Comparison of ENCODE assay signal across 8 cellular contexts in genomic region chr12:6603095-6603567, GRCh38. TPM values are rescaled to one million over a fixed set of nuclear protein-coding genes. Genes with fewer than 3 reads are reported as not detected.
DNase-seq lines count a peak whose midpoint lies in the region; TF ChIP-seq lines count a peak whose summit lies in the region.

No MANE protein-coding gene starts in this region.

- peaks cover 41% of the 10 kb centered on the region for H3K4me1 ChIP-seq in osteoblast (ENCODE audit: insufficient read depth, low read length)

- no peak overlapping the region for H2AFZ ChIP-seq in osteoblast (ENCODE audit: low read length)

- H3K4me3 ChIP-seq in osteoblast (ENCODE audit: insufficient read depth, low read length) = peak overlapping the region; percentile 31

- H3K4me2 ChIP-seq in osteoblast (ENCODE audit: insufficient read depth, low read length) = peak overlapping the region; percentile 62

- peak; percentile 30 for DNase-seq in activated CD8-positive, alpha-beta memory T cell treated with anti-CD3 and anti-CD28 coated beads, Interleukin-2, amount 50 U/mL, for 4 hours
- DNase-seq in activated CD8-positive, alpha-beta memory T cell treated with anti-CD3 and anti-CD28 coated beads, Interleukin-2, amount 50 U/mL, for 48 hours = no peak
- DNase-seq in T-helper 9 cell (peak; percentile 33), epidermal melanocyte (ENCODE audit: insufficient read length, low spot score) (peak; percentile 64), osteoblast (ENCODE audit: insufficient read length, low spot score, missing footprints) (peak; percentile 92), KG1 (lab: John Stamatoyannopoulos, UW) (no peak), DMS53 (lab: John Stamatoyannopoulos, UW) (no peak), HT-29 (ENCODE audit: low spot score) (no peak)

- TF ChIP-seq CTCF in osteoblast (IDR thresholded peaks at IDR 0.05; ENCODE audit: extremely low read depth, low read depth, low read length) = no peak

- H3K27ac ChIP-seq in osteoblast (ENCODE audit: low read depth, low read length) = peak overlapping the region; percentile 9

- H3K27me3 ChIP-seq in osteoblast (ENCODE audit: insufficient read depth, low read length) = no peaks in the 10 kb centered on the region

- peaks cover 48% of the 10 kb centered on the region for H3K36me3 ChIP-seq in osteoblast (ENCODE audit: insufficient read depth, low read length)

- H3K79me2 ChIP-seq in osteoblast (ENCODE audit: insufficient read depth, low read length) = peaks cover 75% of the 10 kb centered on the region

- H4K20me1 ChIP-seq in osteoblast (ENCODE audit: insufficient read depth, low read length) = peaks cover 52% of the 10 kb centered on the region

- no peaks in the 10 kb centered on the region for H3K9me3 ChIP-seq in osteoblast (ENCODE audit: low read depth, low read length)

RNA-seq across cellular contexts. Expression of gene CHD4, which starts 4.0 kb away (rescaled TPM):
- total RNA-seq in osteoblast = 238 and 259 TPM in 2 replicates
- total RNA-seq in HT-29 (2014; rRNA removed; shearing (Covaris generic)) = 253 and 269 TPM in 2 replicates

RNA-seq across cellular contexts. Expression of gene LPAR5, which starts 32.6 kb away (rescaled TPM):
- total RNA-seq in osteoblast = under 0.01 TPM in 1 of 2 replicates, not detected in the other
- total RNA-seq in HT-29 (2014; rRNA removed; shearing (Covaris generic)) = 0.03 TPM in 1 of 2 replicates, not detected in the other

RNA-seq across cellular contexts. Expression of gene NOP2, which starts 35.0 kb away (rescaled TPM):
- total RNA-seq in osteoblast = 18.3 and 21.4 TPM in 2 replicates
- 73.5 and 74.9 TPM in 2 replicates for total RNA-seq in HT-29 (2014; rRNA removed; shearing (Covaris generic))

RNA-seq across cellular contexts. Expression of gene ACRBP, which starts 44.1 kb away (rescaled TPM):
- under 0.01 and 0.36 TPM in 2 replicates for total RNA-seq in osteoblast
- total RNA-seq in HT-29 (2014; rRNA removed; shearing (Covaris generic)) = 0.31 TPM in 1 of 2 replicates, not detected in the other

RNA-seq across cellular contexts. Expression of gene IFFO1, which starts 47.3 kb away (rescaled TPM):
- total RNA-seq in osteoblast = 12.7 and 13.4 TPM in 2 replicates
- 0.37 and 0.41 TPM in 2 replicates for total RNA-seq in HT-29 (2014; rRNA removed; shearing (Covaris generic))

Comparison
In these comparisons a context has a peak if more than half of its experiments do, and no peak if none do; other contexts are left out.
1. DNase-seq: peak in activated CD8-positive, alpha-beta memory T cell treated with anti-CD3 and anti-CD28 coated beads, Interleukin-2, amount 50 U/mL, for 4 hours (single experiment), T-helper 9 cell (single experiment), epidermal melanocyte (single experiment) and osteoblast (single experiment); none in activated CD8-positive, alpha-beta memory T cell treated with anti-CD3 and anti-CD28 coated beads, Interleukin-2, amount 50 U/mL, for 48 hours (single experiment), KG1 (single experiment), DMS53 (single experiment) and HT-29 (single experiment).